1 cellular context compared by ENCODE assay signal in the genomic region with DNA sequence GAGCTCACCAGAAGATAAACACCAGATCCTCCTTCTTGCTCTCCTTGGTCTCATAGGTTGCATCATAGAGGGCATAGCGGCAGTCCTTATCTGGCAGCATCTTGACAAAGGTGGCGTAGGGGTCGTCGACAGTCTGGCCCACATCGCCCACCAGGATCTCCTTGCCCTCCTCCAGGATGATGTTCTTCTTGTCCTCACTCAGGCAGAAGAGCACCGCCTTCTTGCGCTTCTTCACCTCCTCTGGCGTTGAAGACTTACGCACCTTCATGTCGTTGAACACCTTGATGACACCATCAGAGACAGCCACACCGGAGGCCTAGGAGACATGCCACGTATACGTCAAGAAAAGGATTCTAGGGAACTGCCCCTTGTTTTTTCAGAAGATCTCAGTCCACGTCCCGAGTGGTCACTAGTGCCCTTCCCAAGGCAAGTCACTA.
TF ChIP-seq lines count a peak whose summit lies in the region.

No MANE protein-coding gene starts in this region.

TF ChIP-seq in SK-N-SH treated with all-trans-retinoic acid at 6 μM for 48 hours, 23 proteins besides CTCF, POLR2A, EP300 and RAD21 (continued from another document):
- TF ChIP-seq, protein P1, sequence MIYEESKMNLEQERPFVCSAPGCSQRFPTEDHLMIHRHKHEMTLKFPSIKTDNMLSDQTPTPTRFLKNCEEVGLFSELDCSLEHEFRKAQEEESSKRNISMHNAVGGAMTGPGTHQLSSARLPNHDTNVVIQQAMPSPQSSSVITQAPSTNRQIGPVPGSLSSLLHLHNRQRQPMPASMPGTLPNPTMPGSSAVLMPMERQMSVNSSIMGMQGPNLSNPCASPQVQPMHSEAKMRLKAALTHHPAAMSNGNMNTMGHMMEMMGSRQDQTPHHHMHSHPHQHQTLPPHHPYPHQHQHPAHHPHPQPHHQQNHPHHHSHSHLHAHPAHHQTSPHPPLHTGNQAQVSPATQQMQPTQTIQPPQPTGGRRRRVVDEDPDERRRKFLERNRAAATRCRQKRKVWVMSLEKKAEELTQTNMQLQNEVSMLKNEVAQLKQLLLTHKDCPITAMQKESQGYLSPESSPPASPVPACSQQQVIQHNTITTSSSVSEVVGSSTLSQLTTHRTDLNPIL (CRISPR knock-in tag; IDR thresholded peaks at IDR 0.05; ENCODE audit: low read depth), result no peak
- no peak for TF ChIP-seq ARNTL (CRISPR knock-in tag; IDR thresholded peaks at IDR 0.05; ENCODE audit: borderline replicate concordance, low read depth)
- TF ChIP-seq TCF4 (CRISPR knock-in tag; IDR thresholded peaks at IDR 0.05; ENCODE audit: borderline replicate concordance), result no peak
- TF ChIP-seq, protein P2, sequence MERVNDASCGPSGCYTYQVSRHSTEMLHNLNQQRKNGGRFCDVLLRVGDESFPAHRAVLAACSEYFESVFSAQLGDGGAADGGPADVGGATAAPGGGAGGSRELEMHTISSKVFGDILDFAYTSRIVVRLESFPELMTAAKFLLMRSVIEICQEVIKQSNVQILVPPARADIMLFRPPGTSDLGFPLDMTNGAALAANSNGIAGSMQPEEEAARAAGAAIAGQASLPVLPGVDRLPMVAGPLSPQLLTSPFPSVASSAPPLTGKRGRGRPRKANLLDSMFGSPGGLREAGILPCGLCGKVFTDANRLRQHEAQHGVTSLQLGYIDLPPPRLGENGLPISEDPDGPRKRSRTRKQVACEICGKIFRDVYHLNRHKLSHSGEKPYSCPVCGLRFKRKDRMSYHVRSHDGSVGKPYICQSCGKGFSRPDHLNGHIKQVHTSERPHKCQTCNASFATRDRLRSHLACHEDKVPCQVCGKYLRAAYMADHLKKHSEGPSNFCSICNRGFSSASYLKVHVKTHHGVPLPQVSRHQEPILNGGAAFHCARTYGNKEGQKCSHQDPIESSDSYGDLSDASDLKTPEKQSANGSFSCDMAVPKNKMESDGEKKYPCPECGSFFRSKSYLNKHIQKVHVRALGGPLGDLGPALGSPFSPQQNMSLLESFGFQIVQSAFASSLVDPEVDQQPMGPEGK (CRISPR knock-in tag; IDR thresholded peaks at IDR 0.05; ENCODE audit: borderline replicate concordance), result no peak
- no peak for TF ChIP-seq ISL1 (CRISPR knock-in tag; IDR thresholded peaks at IDR 0.05)
- TF ChIP-seq ZNF8 (CRISPR knock-in tag; IDR thresholded peaks at IDR 0.05), result no peak
- TF ChIP-seq, protein P3, sequence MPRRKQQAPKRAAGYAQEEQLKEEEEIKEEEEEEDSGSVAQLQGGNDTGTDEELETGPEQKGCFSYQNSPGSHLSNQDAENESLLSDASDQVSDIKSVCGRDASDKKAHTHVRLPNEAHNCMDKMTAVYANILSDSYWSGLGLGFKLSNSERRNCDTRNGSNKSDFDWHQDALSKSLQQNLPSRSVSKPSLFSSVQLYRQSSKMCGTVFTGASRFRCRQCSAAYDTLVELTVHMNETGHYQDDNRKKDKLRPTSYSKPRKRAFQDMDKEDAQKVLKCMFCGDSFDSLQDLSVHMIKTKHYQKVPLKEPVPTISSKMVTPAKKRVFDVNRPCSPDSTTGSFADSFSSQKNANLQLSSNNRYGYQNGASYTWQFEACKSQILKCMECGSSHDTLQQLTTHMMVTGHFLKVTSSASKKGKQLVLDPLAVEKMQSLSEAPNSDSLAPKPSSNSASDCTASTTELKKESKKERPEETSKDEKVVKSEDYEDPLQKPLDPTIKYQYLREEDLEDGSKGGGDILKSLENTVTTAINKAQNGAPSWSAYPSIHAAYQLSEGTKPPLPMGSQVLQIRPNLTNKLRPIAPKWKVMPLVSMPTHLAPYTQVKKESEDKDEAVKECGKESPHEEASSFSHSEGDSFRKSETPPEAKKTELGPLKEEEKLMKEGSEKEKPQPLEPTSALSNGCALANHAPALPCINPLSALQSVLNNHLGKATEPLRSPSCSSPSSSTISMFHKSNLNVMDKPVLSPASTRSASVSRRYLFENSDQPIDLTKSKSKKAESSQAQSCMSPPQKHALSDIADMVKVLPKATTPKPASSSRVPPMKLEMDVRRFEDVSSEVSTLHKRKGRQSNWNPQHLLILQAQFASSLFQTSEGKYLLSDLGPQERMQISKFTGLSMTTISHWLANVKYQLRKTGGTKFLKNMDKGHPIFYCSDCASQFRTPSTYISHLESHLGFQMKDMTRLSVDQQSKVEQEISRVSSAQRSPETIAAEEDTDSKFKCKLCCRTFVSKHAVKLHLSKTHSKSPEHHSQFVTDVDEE (CRISPR knock-in tag; IDR thresholded peaks at IDR 0.05), result no peak
- TF ChIP-seq TOX (CRISPR knock-in tag; IDR thresholded peaks at IDR 0.05; ENCODE audit: borderline replicate concordance), result no peak
